Comparison of ENCODE assay signal across 33 cellular contexts in the genomic region with DNA sequence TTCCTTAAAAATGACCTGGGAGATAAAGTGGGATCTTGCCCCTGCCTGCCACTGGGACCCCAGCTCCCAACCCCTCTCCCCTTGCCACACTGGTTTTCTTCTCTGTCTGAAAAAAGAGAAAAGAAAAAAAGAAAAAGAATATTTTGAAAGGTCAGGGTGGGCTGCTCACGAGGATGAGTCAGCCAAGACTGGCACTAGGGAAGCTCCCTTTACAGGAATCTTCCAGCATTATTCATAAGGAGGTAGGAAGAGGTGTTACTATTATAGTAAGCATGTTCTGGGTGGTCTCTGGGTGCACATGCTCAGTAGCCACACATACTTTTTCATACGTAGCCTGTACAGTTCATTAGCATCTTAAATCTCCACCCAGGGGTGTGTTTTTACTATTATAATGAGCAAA. TPM values are rescaled to one million over a fixed set of nuclear protein-coding genes. Genes with fewer than 3 reads are reported as not detected.
"Had no signal": no experiment of that assay in that cellular context is flagged by ENCODE, and none has a peak within 500 bp of the region (broad histone marks: within the 10 kb centered on the region; RNA-seq: fewer than 3 reads in every experiment).

No MANE protein-coding gene starts in this region.

- ATAC-seq: esophagus mucosa; heart left ventricle; left lung; lower lobe of right lung; pancreas; sciatic nerve; stimulated activated effector memory CD8-positive, alpha-beta T cell treated with anti-CD3 and anti-CD28 coated beads, Interleukin-12 subunit alpha, Interleukin-12 subunit beta, amount 100 ng/mL, for 72 hours had no signal

- DNase-seq: activated CD4-positive, alpha-beta memory T cell treated with anti-CD3 and anti-CD28 coated beads for 36 hours; activated CD4-positive, alpha-beta T cell treated with anti-CD3 and anti-CD28 coated beads, Interleukin-2, amount 10 ng/mL, durations not matched to agents 24 days and 14 days; activated CD4-positive, CD25-positive, alpha-beta regulatory T cell treated with anti-CD3 and anti-CD28 coated beads, Interleukin-2, amount 50 U/mL, for 72 hours; activated CD8-positive, alpha-beta memory T cell treated with anti-CD3 and anti-CD28 coated beads, Interleukin-2, amount 50 U/mL, for 4 hours; activated gamma-delta T cell; activated naive CD4-positive, alpha-beta T cell treated with anti-CD3 and anti-CD28 coated beads, Interleukin-2, amount 10 ng/mL, durations not matched to agents 7 days and 5 days; activated naive CD8-positive, alpha-beta T cell treated with anti-CD3 and anti-CD28 coated beads, Interleukin-2, amount 10 ng/mL, durations not matched to agents 7 days and 5 days; activated T-cell treated with anti-CD3 and anti-CD28 coated beads, Interleukin-2, amount 50 U/mL, for 1 hour; brain microvascular endothelial cell; caudate nucleus; foreskin fibroblast; heart left ventricle; left lung; lower lobe of right lung; naive B cell; nephron progenitor cell; pancreas; retina; stimulated activated CD4-positive, alpha-beta T cell treated with anti-CD3 and anti-CD28 coated beads, Interleukin-4, amount 100 ng/mL, for 24 hours; T-helper 2 cell; tibial artery had no signal

- H3K27me3 ChIP-seq: pancreas had no signal

- H3K27ac ChIP-seq: ascending aorta, brain microvascular endothelial cell, left lung, lower lobe of right lung, neutrophil, pancreas, prostate gland, suprapubic skin, tibial artery had no signal

- H3K9me3 ChIP-seq: ascending aorta, heart left ventricle, left lung, lower lobe of right lung, neutrophil, pancreas, prostate gland, suprapubic skin, tibial artery had no signal

- H3K4me1 ChIP-seq: ascending aorta, left lung, lower lobe of right lung, pancreas, prostate gland had no signal

- H3K4me3 ChIP-seq: ascending aorta, heart left ventricle, left lung, lower lobe of right lung, pancreas, prostate gland, skin epidermis, suprapubic skin, tibial artery had no signal

- FAIRE-seq: pancreas had no signal

- H3K36me3 ChIP-seq: ascending aorta, brain microvascular endothelial cell, heart left ventricle, left lung, lower lobe of right lung, neutrophil, pancreas, prostate gland, suprapubic skin, tibial artery had no signal

RNA-seq across cellular contexts. Expression of a gene that starts 46.8 kb away (rescaled TPM):
- total RNA-seq: activated CD4-positive, alpha-beta memory T cell treated with anti-CD3 and anti-CD28 coated beads for 36 hours; activated CD4-positive, alpha-beta T cell treated with anti-CD3 and anti-CD28 coated beads, Interleukin-2, amount 10 ng/mL, durations not matched to agents 24 days and 14 days; activated CD8-positive, alpha-beta memory T cell treated with anti-CD3 and anti-CD28 coated beads for 36 hours; activated naive CD8-positive, alpha-beta T cell treated with anti-CD3 and anti-CD28 coated beads, Interleukin-2, amount 10 ng/mL, durations not matched to agents 7 days and 5 days; activated T-helper 1 cell treated with anti-CD3 and anti-CD28 coated beads, Interleukin-12 subunit alpha, Interleukin-12 subunit beta, Interleukin-2, Interleukin-4 antibody, amounts not matched to agents 30 ng/mL and 10 ng/mL and 1 ng/mL, durations not matched to agents 14 hours and 24 hours and 36 hours; ascending aorta; esophagus mucosa; left lung; mesenteric fat pad; prostate gland; sciatic nerve; suprapubic skin; ureter had no signal
- polyA plus RNA-seq: pancreas had no signal
